Comparison of ENCODE assay signal across 25 cellular contexts in genomic region chr2:118593257-118593656, GRCh38.
DNase-seq lines count a peak whose midpoint lies in the region; TF ChIP-seq lines count a peak whose summit lies in the region.
"Had no signal": no experiment of that assay in that cellular context is flagged by ENCODE, and none has a peak within 500 bp of the region (broad histone marks: within the 10 kb centered on the region; RNA-seq: fewer than 3 reads in every experiment).

No MANE protein-coding gene starts in this region.

- no peaks in the 10 kb centered on the region for H3K36me3 Mint-ChIP-seq in activated CD4-positive, alpha-beta memory T cell treated with anti-CD3 and anti-CD28 coated beads for 36 hours
- H3K36me3 Mint-ChIP-seq: CD8-positive, alpha-beta T cell; T-cell had no signal

- no peak for TF ChIP-seq CTCF in fibroblast of mammary gland (conservative IDR thresholded peaks at IDR 0.05; ENCODE audit: control insufficient read depth, insufficient read depth, low read depth, low read length)
- TF ChIP-seq CTCF in OCI-LY7 (conservative IDR thresholded peaks at IDR 0.05; ENCODE audit: low read length), result no peak
- no peak for TF ChIP-seq CTCF in ovary (IDR thresholded peaks at IDR 0.05)

- H3K36me3 ChIP-seq in OCI-LY7 (ENCODE audit: insufficient read depth, low read length), result no peaks in the 10 kb centered on the region
- H3K36me3 ChIP-seq in ovary, result no peaks in the 10 kb centered on the region

- peaks cover 1% of the 10 kb centered on the region for H3K27me3 Mint-ChIP-seq in activated CD4-positive, alpha-beta memory T cell treated with anti-CD3 and anti-CD28 coated beads for 36 hours
- H3K27me3 Mint-ChIP-seq: B cell had no signal

- H3K4me3 Mint-ChIP-seq in activated CD4-positive, alpha-beta memory T cell treated with anti-CD3 and anti-CD28 coated beads for 36 hours, result no peak overlapping the region
- H3K4me3 Mint-ChIP-seq: B cell; CD8-positive, alpha-beta T cell; H9; T-cell had no signal

- WGBS in ovary, 3 donors, result 84 to 93% (median 92%) methylated on average over 1 of the region's 1 CpG

- H2AFZ ChIP-seq in OCI-LY7 (ENCODE audit: low read length), result no peak overlapping the region

- H3K9me2 ChIP-seq in OCI-LY7 (ENCODE audit: insufficient read depth, low read length), result no peaks in the 10 kb centered on the region
- H3K9me2 ChIP-seq: SK-N-SH had no signal

- H3K9me3 Mint-ChIP-seq in activated CD4-positive, alpha-beta memory T cell treated with anti-CD3 and anti-CD28 coated beads for 36 hours, result no peaks in the 10 kb centered on the region

- no peak overlapping the region for H3K27ac Mint-ChIP-seq in activated CD4-positive, alpha-beta memory T cell treated with anti-CD3 and anti-CD28 coated beads for 36 hours
- H3K27ac Mint-ChIP-seq: B cell; CD8-positive, alpha-beta T cell; H9; T-cell had no signal

- no peaks in the 10 kb centered on the region for H3K4me1 Mint-ChIP-seq in activated CD4-positive, alpha-beta memory T cell treated with anti-CD3 and anti-CD28 coated beads for 36 hours (ENCODE audit: low read depth)
- H3K4me1 Mint-ChIP-seq: B cell, T-cell had no signal

- no peak for TF ChIP-seq EP300 in ovary (IDR thresholded peaks at IDR 0.05)

- no peaks in the 10 kb centered on the region for H3K4me1 ChIP-seq in OCI-LY7 (ENCODE audit: insufficient read depth, low read length, poor library complexity, severe bottlenecking)
- no peaks in the 10 kb centered on the region for H3K4me1 ChIP-seq in ovary (ENCODE audit: insufficient read depth)
- H3K4me1 ChIP-seq: Caco-2 had no signal

- H3K27ac ChIP-seq in OCI-LY7 (ENCODE audit: low read depth, low read length, poor library complexity, severe bottlenecking) (no peak overlapping the region), ovary (no peak overlapping the region)
- H3K27ac ChIP-seq: C4-2B had no signal

- intact Hi-C loops in OCI-LY7 (cut with micrococcal nuclease; ENCODE audit: unreplicated experiment), result no loop called here
- intact Hi-C loops in activated CD4-positive, alpha-beta memory T cell treated with anti-CD3 and anti-CD28 coated beads for 36 hours (cut with micrococcal nuclease), result no loop called here
- intact Hi-C loops in ovary (cut with DNase I), result no loop called here

- H3K9me3 ChIP-seq in OCI-LY7 (ENCODE audit: low read length) (no peaks in the 10 kb centered on the region), ovary (no peaks in the 10 kb centered on the region)
- H3K9me3 ChIP-seq: Caco-2, SK-N-SH had no signal

- H3K79me2 ChIP-seq in OCI-LY7 (ENCODE audit: insufficient read depth, low read depth, low read length), result no peaks in the 10 kb centered on the region

- no peaks in the 10 kb centered on the region for H3K27me3 ChIP-seq in ovary

- CTCF ChIA-PET in OCI-LY7 (lab: Charles Lee; ENCODE audit: unreplicated experiment), result no interaction called here
- CTCF ChIA-PET in activated CD4-positive, alpha-beta memory T cell treated with anti-CD3 and anti-CD28 coated beads for 36 hours (lab: Charles Lee), result no interaction called here

- H3K4me3 ChIP-seq in fibroblast of mammary gland (ENCODE audit: control insufficient read depth, low read depth, low read length) (no peak overlapping the region), OCI-LY7 (ENCODE audit: low read depth, low read length, poor library complexity, severe bottlenecking) (no peak overlapping the region), ovary (no peak overlapping the region)

- no peak for TF ChIP-seq POLR2A in ovary (IDR thresholded peaks at IDR 0.05)

- H3K4me2 ChIP-seq in OCI-LY7 (ENCODE audit: low read length), result no peak overlapping the region
- H3K4me2 ChIP-seq: SK-N-SH had no signal

- no peaks in the 10 kb centered on the region for H4K20me1 ChIP-seq in OCI-LY7 (ENCODE audit: insufficient read depth, low read length)

- DNase-seq in MV-4-11 (lab: John Stamatoyannopoulos, UW) (peak; percentile 65), SKM-1 treated with dmso at 0.1 percent for 144 hours (lab: John Stamatoyannopoulos, UW; ENCODE audit: unreplicated experiment) (peak; percentile 69), fibroblast of mammary gland (ENCODE audit: low read depth) (peak; percentile 53), OCI-LY7 (ENCODE audit: low spot score) (no peak), ovary (no peak)
- no peak for DNase-seq in activated effector memory CD4-positive, alpha-beta T cell treated with Interleukin-2 at 50 U/mL for 16 hours
- DNase-seq in activated CD4-positive, alpha-beta memory T cell treated with anti-CD3 and anti-CD28 coated beads for 36 hours, result no peak
- DNase-seq: Caco-2; CD8-positive, alpha-beta T cell; DMS79; GF-D8; H9; Kasumi-1; NCI-H1048; NCI-H1417; NCI-H1694; NCI-H2029 treated with DMSO at 0.1 percent for 48 hours; NCI-H446 treated with DMSO at 0.1 percent for 48 hours; NCI-H526; NCI-H82; NK-92 treated with Interleukin-12 subunit alpha and Interleukin-12 subunit beta, amount 100 ng/mL, for 24 hours; SK-N-SH; T-cell had no signal

- BruUV-seq in OCI-LY7 (replicated peaks; lab: Mats Ljungman, UMichigan), result no TSS peak

- POLR2A ChIA-PET in OCI-LY7 (lab: Charles Lee), result no interaction called here
- POLR2A ChIA-PET in activated CD4-positive, alpha-beta memory T cell treated with anti-CD3 and anti-CD28 coated beads for 36 hours (lab: Charles Lee), result no interaction called here

Comparison
In these comparisons a context has a peak if more than half of its experiments do, and no peak if none do; other contexts are left out.
1. DNase-seq: peak in MV-4-11 (single experiment), SKM-1 treated with dmso at 0.1 percent for 144 hours (single experiment) and fibroblast of mammary gland (single experiment); none in OCI-LY7 (single experiment), activated effector memory CD4-positive, alpha-beta T cell treated with Interleukin-2 at 50 U/mL for 16 hours (single experiment), activated CD4-positive, alpha-beta memory T cell treated with anti-CD3 and anti-CD28 coated beads for 36 hours (single experiment) and ovary (0 of 5).